Comparison of ENCODE assay signal across 23 cellular contexts in genomic region chr11:71568707-71569349, GRCh38. TPM values are rescaled to one million over a fixed set of nuclear protein-coding genes. Genes with fewer than 3 reads are reported as not detected.
DNase-seq lines count a peak whose midpoint lies in the region; ATAC-seq and TF ChIP-seq lines count a peak whose summit lies in the region.
"Had no signal": no experiment of that assay in that cellular context is flagged by ENCODE, and none has a peak within 500 bp of the region (broad histone marks: within the 10 kb centered on the region; RNA-seq: fewer than 3 reads in every experiment).

No MANE protein-coding gene starts in this region.

- in situ Hi-C loops in gastrocnemius medialis (cut with MboI; ENCODE audit: low sequenced_read_pairs in 4 of 4), result no loop called here

- no peak for DNase-seq in GM23338 (ENCODE audit: low spot score)
- no peak for DNase-seq in RWPE2 (ENCODE audit: low spot score)
- peak; percentile 39 for DNase-seq in glutamatergic neuron
- no peak for DNase-seq in gastrocnemius medialis
- DNase-seq in chondrocyte (ENCODE audit: low spot score), result no peak
- DNase-seq in amniotic stem cell (lab: John Stamatoyannopoulos, UW), result no peak
- no peak for DNase-seq in MV-4-11 (lab: John Stamatoyannopoulos, UW)
- DNase-seq: activated T-cell treated with anti-CD3 and anti-CD28 coated beads, Interleukin-2, amount 50 U/mL, for 1 hour; esophagus squamous epithelium; hypothalamus; kidney glomerular epithelial cell; NCI-H1417; NCI-H82; RPMI8226; small intestine; stimulated activated CD4-positive, alpha-beta T cell treated with anti-CD3 and anti-CD28 coated beads, Interleukin-4, amount 100 ng/mL, for 4 hours; stimulated activated CD8-positive, alpha-beta memory T cell treated with anti-CD3 and anti-CD28 coated beads, Interleukin-4, amount 100 ng/mL, for 48 hours; SW 1271 had no signal

- H3K4me3 ChIP-seq in GM23338 (no peak overlapping the region), RWPE2 (ENCODE audit: severe bottlenecking) (no peak overlapping the region), gastrocnemius medialis (no peak overlapping the region)
- H3K4me3 ChIP-seq: BLaER1 treated with 17β-estradiol and CSF1 and Interleukin-3, amounts not matched to agents 10 nM and 100 nM; esophagus squamous epithelium; thyroid gland had no signal

- H3K79me2 ChIP-seq in GM23338 (replicated peaks; ENCODE audit: insufficient read depth), result no peaks in the 10 kb centered on the region

- H3K9me2 ChIP-seq in GM23338 (ENCODE audit: insufficient read depth), result no peaks in the 10 kb centered on the region

- ATAC-seq in GM23338, result peak; percentile 9; the same call in 2 of the 3 replicates
- ATAC-seq in RWPE2 (ENCODE audit: low read depth), result peak; percentile 62; the same call in 2 of the 3 replicates
- peak; percentile 45 to 72 for ATAC-seq in gastrocnemius medialis

- TF ChIP-seq POLR2A in gastrocnemius medialis (IDR thresholded peaks at IDR 0.05), result no peak

- no peak overlapping the region for H2AFZ ChIP-seq in GM23338

- H3K4me3 Mint-ChIP-seq in GM23338 (no peak overlapping the region), glutamatergic neuron (ENCODE audit: unreplicated experiment) (no peak overlapping the region), chondrocyte (ENCODE audit: unreplicated experiment) (no peak overlapping the region)
- H3K4me3 Mint-ChIP-seq: activated naive CD4-positive, alpha-beta T cell treated with anti-CD3 and anti-CD28 coated beads, Interleukin-2, amount 50 U/mL, for 24 hours had no signal

- H3F3A ChIP-seq in GM23338 (replicated peaks; ENCODE audit: low read depth), result no peaks in the 10 kb centered on the region

- H3K27ac ChIP-seq in GM23338 (ENCODE audit: low read depth), result no peak overlapping the region
- H3K27ac ChIP-seq in RWPE2 (ENCODE audit: poor library complexity, severe bottlenecking), result no peak overlapping the region
- H3K27ac ChIP-seq in gastrocnemius medialis, result no peak overlapping the region
- H3K27ac ChIP-seq: BLaER1 treated with 17β-estradiol and CSF1 and Interleukin-3, amounts not matched to agents 10 nM and 100 nM; esophagus squamous epithelium; thyroid gland had no signal

- H3K4me1 Mint-ChIP-seq in GM23338 (peaks cover 39% of the 10 kb centered on the region), glutamatergic neuron (ENCODE audit: low read depth, unreplicated experiment) (peaks cover 18% of the 10 kb centered on the region), chondrocyte (ENCODE audit: low read depth) (no peaks in the 10 kb centered on the region)
- H3K4me1 Mint-ChIP-seq: activated naive CD4-positive, alpha-beta T cell treated with anti-CD3 and anti-CD28 coated beads, Interleukin-2, amount 50 U/mL, for 24 hours had no signal

- H3K36me3 ChIP-seq in GM23338 (ENCODE audit: insufficient read depth) (no peaks in the 10 kb centered on the region), RWPE2 (ENCODE audit: low read depth) (no peaks in the 10 kb centered on the region), gastrocnemius medialis (no peaks in the 10 kb centered on the region)
- H3K36me3 ChIP-seq: BLaER1 treated with 17β-estradiol and CSF1 and Interleukin-3, amounts not matched to agents 10 nM and 100 nM; esophagus squamous epithelium; thyroid gland had no signal

- H3K9me3 ChIP-seq in RWPE2 (ENCODE audit: severe bottlenecking) (no peaks in the 10 kb centered on the region), gastrocnemius medialis (no peaks in the 10 kb centered on the region)
- H3K9me3 ChIP-seq: BLaER1 treated with 17β-estradiol and CSF1 and Interleukin-3, amounts not matched to agents 10 nM and 100 nM; esophagus squamous epithelium; thyroid gland had no signal

- H3K27ac Mint-ChIP-seq in GM23338 (no peak overlapping the region), glutamatergic neuron (ENCODE audit: unreplicated experiment) (peak overlapping the region; percentile 20), chondrocyte (ENCODE audit: unreplicated experiment) (no peak overlapping the region)
- H3K27ac Mint-ChIP-seq: activated naive CD4-positive, alpha-beta T cell treated with anti-CD3 and anti-CD28 coated beads, Interleukin-2, amount 50 U/mL, for 24 hours had no signal

- no peak for TF ChIP-seq CTCF in GM23338 (conservative IDR thresholded peaks at IDR 0.05; ENCODE audit: low read depth in 2 of 2)
- no peak for TF ChIP-seq CTCF in RWPE2 (IDR thresholded peaks at IDR 0.05; ENCODE audit: poor library complexity, severe bottlenecking)
- no peak for TF ChIP-seq CTCF in glutamatergic neuron (IDR thresholded peaks at IDR 0.05; ENCODE audit: partially characterized antibody, unreplicated experiment)
- no peak for TF ChIP-seq CTCF in gastrocnemius medialis (IDR thresholded peaks at IDR 0.05 in 4 of 5, conservative IDR thresholded peaks at IDR 0.05 in 1 of 5)
- TF ChIP-seq CTCF in chondrocyte (IDR thresholded peaks at IDR 0.05), result no peak

- H3K36me3 Mint-ChIP-seq in GM23338 (ENCODE audit: low read depth) (no peaks in the 10 kb centered on the region; the same call in 2 of the 3 replicates), glutamatergic neuron (ENCODE audit: unreplicated experiment) (peaks cover 1% of the 10 kb centered on the region), chondrocyte (ENCODE audit: low read depth) (no peaks in the 10 kb centered on the region)
- H3K36me3 Mint-ChIP-seq: activated naive CD4-positive, alpha-beta T cell treated with anti-CD3 and anti-CD28 coated beads, Interleukin-2, amount 50 U/mL, for 24 hours had no signal

- H3K27me3 ChIP-seq in GM23338 (ENCODE audit: insufficient read depth), result no peaks in the 10 kb centered on the region
- H3K27me3 ChIP-seq in RWPE2 (ENCODE audit: insufficient read depth, poor library complexity, severe bottlenecking), result no peaks in the 10 kb centered on the region
- peaks cover 0 to 3% (median 0%) of the 10 kb centered on the region in 3 donors for H3K27me3 ChIP-seq in gastrocnemius medialis
- H3K27me3 ChIP-seq: thyroid gland had no signal

- intact Hi-C loops in gastrocnemius medialis (cut with DNase I; ENCODE audit: low total_unique reads), result no loop called here

- peaks cover 20% of the 10 kb centered on the region for H3K27me3 Mint-ChIP-seq in GM23338 (ENCODE audit: insufficient read depth, low read depth, poor library complexity)
- peaks cover 13% of the 10 kb centered on the region for H3K27me3 Mint-ChIP-seq in glutamatergic neuron (ENCODE audit: unreplicated experiment)
- H3K27me3 Mint-ChIP-seq in chondrocyte (ENCODE audit: low read depth), result peaks cover 41% of the 10 kb centered on the region

- no peaks in the 10 kb centered on the region for H3K9me3 Mint-ChIP-seq in GM23338
- peaks cover 21% of the 10 kb centered on the region for H3K9me3 Mint-ChIP-seq in glutamatergic neuron (ENCODE audit: unreplicated experiment)
- no peaks in the 10 kb centered on the region for H3K9me3 Mint-ChIP-seq in chondrocyte (ENCODE audit: low read depth)
- H3K9me3 Mint-ChIP-seq: activated naive CD4-positive, alpha-beta T cell treated with anti-CD3 and anti-CD28 coated beads, Interleukin-2, amount 50 U/mL, for 24 hours had no signal

- H3K4me1 ChIP-seq in GM23338 (ENCODE audit: insufficient read depth), result peaks cover 16% of the 10 kb centered on the region
- H3K4me1 ChIP-seq in RWPE2 (ENCODE audit: insufficient read depth, poor library complexity, severe bottlenecking), result no peaks in the 10 kb centered on the region
- H3K4me1 ChIP-seq in gastrocnemius medialis, result no peaks in the 10 kb centered on the region
- H3K4me1 ChIP-seq: esophagus squamous epithelium, thyroid gland had no signal

- no peaks in the 10 kb centered on the region for H4K20me1 ChIP-seq in GM23338 (replicated peaks; ENCODE audit: insufficient read depth)
- H4K20me1 ChIP-seq: BLaER1 treated with 17β-estradiol and CSF1 and Interleukin-3, amounts not matched to agents 10 nM and 100 nM had no signal

- H3K4me2 ChIP-seq in GM23338, result no peak overlapping the region
- H3K4me2 ChIP-seq: BLaER1 treated with 17β-estradiol and CSF1 and Interleukin-3, amounts not matched to agents 10 nM and 100 nM had no signal

TF ChIP-seq in GM23338, 12 proteins besides CTCF, POLR2A, EP300 and RAD21 (continues in another document):
- TF ChIP-seq, protein P1, sequence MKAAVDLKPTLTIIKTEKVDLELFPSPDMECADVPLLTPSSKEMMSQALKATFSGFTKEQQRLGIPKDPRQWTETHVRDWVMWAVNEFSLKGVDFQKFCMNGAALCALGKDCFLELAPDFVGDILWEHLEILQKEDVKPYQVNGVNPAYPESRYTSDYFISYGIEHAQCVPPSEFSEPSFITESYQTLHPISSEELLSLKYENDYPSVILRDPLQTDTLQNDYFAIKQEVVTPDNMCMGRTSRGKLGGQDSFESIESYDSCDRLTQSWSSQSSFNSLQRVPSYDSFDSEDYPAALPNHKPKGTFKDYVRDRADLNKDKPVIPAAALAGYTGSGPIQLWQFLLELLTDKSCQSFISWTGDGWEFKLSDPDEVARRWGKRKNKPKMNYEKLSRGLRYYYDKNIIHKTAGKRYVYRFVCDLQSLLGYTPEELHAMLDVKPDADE (IDR thresholded peaks at IDR 0.05), result no peak

RNA-seq across cellular contexts. Expression of gene KRTAP5-10, which starts 3.5 kb away (rescaled TPM):
- not detected in 2 replicates for total RNA-seq in GM23338 (2014; rRNA removed; shearing (Covaris generic))
- not detected in 2 replicates for polyA plus RNA-seq in GM23338 (2016; fragmentation: Nextera tagmentation; extraction: Ambion mirVana)
- total RNA-seq in glutamatergic neuron (ENCODE audit: unreplicated experiment) (not detected), gastrocnemius medialis (not detected), chondrocyte (not detected in 3 replicates)
- total RNA-seq: cardiac septum, esophagus squamous epithelium, omental fat pad, thyroid gland had no signal

RNA-seq across cellular contexts. Expression of gene KRTAP5-11, which starts 13.8 kb away (rescaled TPM):
- not detected in 2 replicates for total RNA-seq in GM23338 (2014; rRNA removed; shearing (Covaris generic))
- polyA plus RNA-seq in GM23338 (2016; fragmentation: Nextera tagmentation; extraction: Ambion mirVana), result not detected in 2 replicates
- total RNA-seq in glutamatergic neuron (ENCODE audit: unreplicated experiment) (not detected), gastrocnemius medialis (not detected), chondrocyte (not detected in 3 replicates)
- total RNA-seq: cardiac septum, esophagus squamous epithelium, omental fat pad, thyroid gland had no signal
- polyA plus RNA-seq: small intestine had no signal

RNA-seq across cellular contexts. Expression of gene KRTAP5-9, which starts 20.6 kb away (rescaled TPM):
- not detected in 2 replicates for total RNA-seq in GM23338 (2014; rRNA removed; shearing (Covaris generic))
- 0.24 TPM in 1 of 2 replicates, not detected in the other for polyA plus RNA-seq in GM23338 (2016; fragmentation: Nextera tagmentation; extraction: Ambion mirVana)
- 0.76 TPM for total RNA-seq in glutamatergic neuron (ENCODE audit: unreplicated experiment)
- total RNA-seq in gastrocnemius medialis, result not detected
- total RNA-seq in chondrocyte, result 0.20 to 0.36 TPM in 2 of 3 replicates, not detected in the other
- total RNA-seq: cardiac septum, esophagus squamous epithelium had no signal

RNA-seq across cellular contexts. Expression of gene KRTAP5-8, which starts 31.0 kb away (rescaled TPM):
- total RNA-seq in GM23338 (2014; rRNA removed; shearing (Covaris generic)), result not detected in 2 replicates
- polyA plus RNA-seq in GM23338 (2016; fragmentation: Nextera tagmentation; extraction: Ambion mirVana), result not detected in 2 replicates
- total RNA-seq in glutamatergic neuron (ENCODE audit: unreplicated experiment) (not detected), gastrocnemius medialis (under 1 TPM in 1 of 4 donors, not detected in 3; 0.82 TPM), chondrocyte (not detected in 3 replicates)
- total RNA-seq: cardiac septum, omental fat pad had no signal

RNA-seq across cellular contexts. Expression of gene KRTAP5-7, which starts 41.8 kb away (rescaled TPM):
- total RNA-seq in GM23338 (2014; rRNA removed; shearing (Covaris generic)), result not detected in 2 replicates
- not detected in 2 replicates for polyA plus RNA-seq in GM23338 (2016; fragmentation: Nextera tagmentation; extraction: Ambion mirVana)
- total RNA-seq in glutamatergic neuron (ENCODE audit: unreplicated experiment) (not detected), gastrocnemius medialis (not detected), chondrocyte (not detected in 3 replicates)
- total RNA-seq: cardiac septum had no signal

Comparison
In these comparisons a context has a peak if more than half of its experiments do, and no peak if none do; other contexts are left out.
1. ATAC-seq: peak in every context shown above with its lines; median percentile 62 in RWPE2; 58 in gastrocnemius medialis; 9 in GM23338.